Comparison of ENCODE assay signal across 18 cellular contexts in the genomic region with DNA sequence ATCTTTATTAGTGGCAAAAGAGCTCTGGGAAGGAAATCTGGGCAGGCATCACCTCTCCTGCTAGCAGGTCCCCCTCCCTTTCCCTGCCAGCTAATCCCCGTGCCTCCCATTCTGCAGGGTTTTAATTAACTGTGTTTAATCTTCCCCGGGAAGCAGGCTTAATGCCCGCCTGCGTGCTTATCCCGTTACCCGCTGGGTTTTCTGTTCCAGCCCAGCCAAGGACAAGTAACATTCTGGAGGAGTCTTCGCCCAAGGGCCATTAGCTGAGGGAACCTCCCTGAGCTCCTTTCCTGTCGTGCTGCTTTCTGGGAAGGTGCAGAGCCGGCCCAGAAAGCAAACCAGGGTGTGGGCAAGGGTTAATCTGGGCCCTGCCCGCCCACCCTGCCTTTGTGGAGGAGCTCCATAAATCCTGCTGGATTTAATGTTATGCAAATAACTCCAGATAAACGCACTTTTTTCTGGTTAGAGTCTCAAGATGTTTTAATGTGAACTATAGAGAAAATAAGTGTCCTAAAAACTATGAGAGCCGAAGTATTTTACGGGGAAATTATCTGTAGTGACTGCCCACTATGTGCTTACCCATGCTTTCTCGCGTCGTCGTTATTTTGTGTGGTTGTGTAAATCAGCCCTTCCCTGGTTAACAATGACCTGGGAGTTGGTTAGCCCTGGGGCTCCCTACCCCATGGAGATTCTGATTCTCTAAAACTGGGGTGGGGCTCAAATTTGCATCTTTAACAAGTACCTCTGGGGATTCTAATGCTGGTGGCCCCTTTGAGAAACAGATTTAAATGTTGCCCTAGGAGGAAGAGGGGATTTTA. TPM values are rescaled to one million over a fixed set of nuclear protein-coding genes. Genes with fewer than 3 reads are reported as not detected.
A peak's percentile ranks its signal among the peaks of the same experiment; 100 is the strongest.
DNase-seq lines count a peak whose midpoint lies in the region; TF ChIP-seq lines count a peak whose summit lies in the region.
"Had no signal": no experiment of that assay in that cellular context is flagged by ENCODE, and none has a peak within 500 bp of the region (broad histone marks: within the 10 kb centered on the region; RNA-seq: fewer than 3 reads in every experiment).

No MANE protein-coding gene starts in this region.

- intact Hi-C loops in A673 (cut with micrococcal nuclease; ENCODE audit: unreplicated experiment) (no loop called here), esophagus squamous epithelium (cut with DNase I) (no loop called here)

- H3K9me3 Mint-ChIP-seq in CD8-positive, alpha-beta memory T cell = no peaks in the 10 kb centered on the region
- H3K9me3 Mint-ChIP-seq: activated T-cell treated with anti-CD3 and anti-CD28 coated beads, Interleukin-2, amount 50 U/mL, for 72 hours; CD14-positive monocyte; stimulated activated naive CD8-positive, alpha-beta T cell treated with anti-CD3 and anti-CD28 coated beads, Interleukin-15, amount 100 ng/mL, for 72 hours had no signal

- H3K27me3 ChIP-seq in A673 (replicated peaks; ENCODE audit: insufficient read depth, low read depth, low read length, poor library complexity) (no peaks in the 10 kb centered on the region), HL-60 (ENCODE audit: insufficient read depth, poor library complexity, severe bottlenecking) (no peaks in the 10 kb centered on the region), WERI-Rb-1 (ENCODE audit: insufficient read depth, low read depth, severe bottlenecking) (no peaks in the 10 kb centered on the region), iPS-20b (ENCODE audit: insufficient read depth, low read length) (no peaks in the 10 kb centered on the region), esophagus squamous epithelium (peaks cover 0 to 9% (median 0%) of the 10 kb centered on the region in 4 donors), GM23248 (replicated peaks; ENCODE audit: insufficient read depth) (peaks cover 11% of the 10 kb centered on the region)
- H3K27me3 ChIP-seq in CD8-positive, alpha-beta memory T cell (ENCODE audit: insufficient read depth, low read length, poor library complexity, severe bottlenecking) = no peaks in the 10 kb centered on the region

- H3K36me3 ChIP-seq in A673 (ENCODE audit: insufficient read depth, low read length, poor library complexity, severe bottlenecking) (no peaks in the 10 kb centered on the region), WERI-Rb-1 (no peaks in the 10 kb centered on the region), iPS-20b (ENCODE audit: insufficient read depth, low read depth, low read length) (peaks cover 17% of the 10 kb centered on the region), esophagus squamous epithelium (no peaks in the 10 kb centered on the region), GM23248 (ENCODE audit: low read depth) (no peaks in the 10 kb centered on the region)
- no peaks in the 10 kb centered on the region for H3K36me3 ChIP-seq in CD8-positive, alpha-beta memory T cell (ENCODE audit: insufficient read depth, low read length)

- H3K27ac Mint-ChIP-seq in CD8-positive, alpha-beta memory T cell = no peak overlapping the region
- H3K27ac Mint-ChIP-seq: activated T-cell treated with anti-CD3 and anti-CD28 coated beads, Interleukin-2, amount 50 U/mL, for 72 hours had no signal

- no TSS peak for BruUV-seq in A673 (replicated peaks; lab: Mats Ljungman, UMichigan)

- H3K4me3 ChIP-seq in A673 (ENCODE audit: low read depth, low read length, poor library complexity, severe bottlenecking) (no peak overlapping the region), HL-60 (replicated peaks; ENCODE audit: insufficient read depth, low read length) (no peak overlapping the region), WERI-Rb-1 (ENCODE audit: low read depth, low read length) (no peak overlapping the region), iPS-20b (ENCODE audit: low read length) (peak overlapping the region; percentile 58), esophagus squamous epithelium (no peak overlapping the region), GM23248 (no peak overlapping the region)
- H3K4me3 ChIP-seq in CD8-positive, alpha-beta memory T cell (ENCODE audit: low read length) = no peak overlapping the region

- POLR2A ChIA-PET in A673 (lab: Charles Lee; ENCODE audit: low non-redundant PET) = no interaction called here
- POLR2A ChIA-PET in CD8-positive, alpha-beta memory T cell (lab: Charles Lee) = no interaction called here

- no peaks in the 10 kb centered on the region for H3F3A ChIP-seq in GM23248 (ENCODE audit: insufficient read depth)

- DNase-seq in A673 (ENCODE audit: low spot score) = peak; percentile 96
- DNase-seq in HL-60 (ENCODE audit: low read depth in 1 of 2, low spot score in 1 of 2) = no peak
- DNase-seq in WERI-Rb-1 = peak; percentile 95
- DNase-seq in CD8-positive, alpha-beta memory T cell = no peak
- no peak for DNase-seq in midbrain (lab: John Stamatoyannopoulos, UW)
- DNase-seq in esophagus squamous epithelium (lab: John Stamatoyannopoulos, UW) = no peak
- no peak for DNase-seq in GM23248
- DNase-seq: activated CD4-positive, alpha-beta T cell treated with anti-CD3 and anti-CD28 coated beads, Interleukin-2, amount 50 U/mL, for 48 hours; activated T-cell treated with anti-CD3 and anti-CD28 coated beads, Interleukin-2, amount 50 U/mL, for 72 hours; DMS79 treated with DMSO at 0.1 percent for 48 hours; effector memory CD4-positive, alpha-beta T cell; NCI-H1930; NCI-H510A treated with DMSO at 0.1 percent for 48 hours; stimulated activated naive CD8-positive, alpha-beta T cell treated with anti-CD3 and anti-CD28 coated beads, Interleukin-15, amount 100 ng/mL, for 72 hours had no signal

- no peak overlapping the region for H3K4me3 Mint-ChIP-seq in CD8-positive, alpha-beta memory T cell
- H3K4me3 Mint-ChIP-seq: activated T-cell treated with anti-CD3 and anti-CD28 coated beads, Interleukin-2, amount 50 U/mL, for 72 hours; CD14-positive monocyte; stimulated activated naive CD8-positive, alpha-beta T cell treated with anti-CD3 and anti-CD28 coated beads, Interleukin-15, amount 100 ng/mL, for 72 hours had no signal

- H3K27ac ChIP-seq in A673 (ENCODE audit: low read depth, low read length, poor library complexity, severe bottlenecking) (peak overlapping the region; percentile 80), HL-60 (replicated peaks) (peak overlapping the region; percentile 40), WERI-Rb-1 (no peak overlapping the region; the same call in 1 of the 2 replicates), iPS-20b (ENCODE audit: low read length) (peak overlapping the region; percentile 11), esophagus squamous epithelium (no peak overlapping the region), GM23248 (no peak overlapping the region)
- H3K27ac ChIP-seq in CD8-positive, alpha-beta memory T cell (ENCODE audit: low read depth, low read length) = no peak overlapping the region

- H3K9ac ChIP-seq in iPS-20b (ENCODE audit: low read depth, low read length) (peak overlapping the region; percentile 52), GM23248 (no peak overlapping the region)

- H3K4me2 ChIP-seq in GM23248 (ENCODE audit: unreplicated experiment) = no peak overlapping the region

- H3K27me3 Mint-ChIP-seq in CD8-positive, alpha-beta memory T cell = peaks cover 0 to 3% of the 10 kb centered on the region in 2 donors
- H3K27me3 Mint-ChIP-seq: stimulated activated naive CD8-positive, alpha-beta T cell treated with anti-CD3 and anti-CD28 coated beads, Interleukin-15, amount 100 ng/mL, for 72 hours had no signal

- TF ChIP-seq POLR2A in esophagus squamous epithelium (IDR thresholded peaks at IDR 0.05) = no peak

- peaks cover 34% of the 10 kb centered on the region for H3K4me1 ChIP-seq in A673 (ENCODE audit: insufficient read depth, low read length, poor library complexity, severe bottlenecking)
- H3K4me1 ChIP-seq in iPS-20b (ENCODE audit: insufficient read depth, low read length) = peaks cover 73% of the 10 kb centered on the region
- H3K4me1 ChIP-seq in CD8-positive, alpha-beta memory T cell (ENCODE audit: insufficient read depth, low read length) = no peaks in the 10 kb centered on the region
- H3K4me1 ChIP-seq in esophagus squamous epithelium = peaks cover 0 to 25% (median 0%) of the 10 kb centered on the region in 3 donors
- no peaks in the 10 kb centered on the region for H3K4me1 ChIP-seq in GM23248 (ENCODE audit: insufficient read depth)

- 64 to 67% methylated on average over 10 to 17 of the region's 17 CpGs for WGBS in esophagus squamous epithelium, 2 donors
- 77% methylated on average over 17 of the region's 17 CpGs for WGBS in GM23248 (ENCODE audit: low coverage in 1 of 2, low lambda C conversion rate in 2 of 2, missing lambda C conversion rate in 2 of 2), 2 experiments

- no peaks in the 10 kb centered on the region for H3K36me3 Mint-ChIP-seq in CD8-positive, alpha-beta memory T cell
- H3K36me3 Mint-ChIP-seq: CD14-positive monocyte had no signal

- no peaks in the 10 kb centered on the region for H3K79me2 ChIP-seq in GM23248 (ENCODE audit: insufficient read depth)

- TF ChIP-seq CTCF in A673 (conservative IDR thresholded peaks at IDR 0.05; ENCODE audit: low read depth, low read length) = no peak
- TF ChIP-seq CTCF in HL-60 (IDR thresholded peaks at IDR 0.05; ENCODE audit: insufficient read depth, low read length) = no peak
- TF ChIP-seq CTCF in WERI-Rb-1 (IDR thresholded peaks at IDR 0.05; ENCODE audit: low read depth, low read length) = no peak
- no peak for TF ChIP-seq CTCF in esophagus squamous epithelium (IDR thresholded peaks at IDR 0.05)

- in situ Hi-C loops in GM23248 (cut with MboI) = no loop called here

- H3K9me3 ChIP-seq in A673 (ENCODE audit: low read depth, low read length, poor library complexity, severe bottlenecking) (no peaks in the 10 kb centered on the region), WERI-Rb-1 (ENCODE audit: severe bottlenecking) (no peaks in the 10 kb centered on the region), iPS-20b (ENCODE audit: insufficient read depth, low read depth, low read length) (no peaks in the 10 kb centered on the region), esophagus squamous epithelium (no peaks in the 10 kb centered on the region), GM23248 (ENCODE audit: low read depth) (no peaks in the 10 kb centered on the region)
- H3K9me3 ChIP-seq in CD8-positive, alpha-beta memory T cell (ENCODE audit: low read length) = no peaks in the 10 kb centered on the region

- no peaks in the 10 kb centered on the region for H3K9me2 ChIP-seq in GM23248 (ENCODE audit: insufficient read depth)

- CTCF ChIA-PET in A673 (lab: Charles Lee) = no interaction called here
- CTCF ChIA-PET in CD8-positive, alpha-beta memory T cell (lab: Charles Lee) = interaction anchor here (1.0 kb wide), 1 partner anchor 8 kb away, joined by 3 read pairs; no protein-coding TSS in a partner anchor

- H3K4me1 Mint-ChIP-seq in CD8-positive, alpha-beta memory T cell = peaks cover 10 to 13% (median 10%) of the 10 kb centered on the region in 3 donors

- H2AFZ ChIP-seq in GM23248 = no peak overlapping the region

- H4K20me1 ChIP-seq in GM23248 (ENCODE audit: insufficient read depth) = no peaks in the 10 kb centered on the region

RNA-seq across cellular contexts. Expression of a gene that starts 25.9 kb away (rescaled TPM):
- total RNA-seq in A673 (2021) = 0.30 and 0.39 TPM in 2 replicates
- total RNA-seq in CD8-positive, alpha-beta memory T cell = under 1 TPM; 0.02 to 0.07 TPM
- polyA plus RNA-seq in CD8-positive, alpha-beta memory T cell = not detected
- total RNA-seq in esophagus squamous epithelium = not detected
- under 0.01 TPM in 1 of 2 replicates, not detected in the other for total RNA-seq in GM23248 (2014; rRNA removed; shearing (Covaris generic))
- 0.03 TPM in 1 of 2 replicates, not detected in the other for polyA plus RNA-seq in GM23248 (2016; fragmentation: Nextera tagmentation; extraction: Ambion mirVana)
- total RNA-seq: bronchial epithelial cell had no signal
- polyA plus RNA-seq: urinary bladder had no signal

Comparison
In these comparisons a context has a peak if more than half of its experiments do, and no peak if none do; other contexts are left out.
1. DNase-seq: peak in A673 (single experiment) and WERI-Rb-1 (single experiment); none in HL-60 (0 of 2), CD8-positive, alpha-beta memory T cell (0 of 5), midbrain (single experiment), esophagus squamous epithelium (single experiment) and GM23248 (single experiment).
2. H3K27ac ChIP-seq: peak in A673 (single experiment), HL-60 (single experiment) and iPS-20b (single experiment); none in WERI-Rb-1 (single experiment), CD8-positive, alpha-beta memory T cell (single experiment), esophagus squamous epithelium (0 of 4) and GM23248 (single experiment).